In the genomic region with DNA sequence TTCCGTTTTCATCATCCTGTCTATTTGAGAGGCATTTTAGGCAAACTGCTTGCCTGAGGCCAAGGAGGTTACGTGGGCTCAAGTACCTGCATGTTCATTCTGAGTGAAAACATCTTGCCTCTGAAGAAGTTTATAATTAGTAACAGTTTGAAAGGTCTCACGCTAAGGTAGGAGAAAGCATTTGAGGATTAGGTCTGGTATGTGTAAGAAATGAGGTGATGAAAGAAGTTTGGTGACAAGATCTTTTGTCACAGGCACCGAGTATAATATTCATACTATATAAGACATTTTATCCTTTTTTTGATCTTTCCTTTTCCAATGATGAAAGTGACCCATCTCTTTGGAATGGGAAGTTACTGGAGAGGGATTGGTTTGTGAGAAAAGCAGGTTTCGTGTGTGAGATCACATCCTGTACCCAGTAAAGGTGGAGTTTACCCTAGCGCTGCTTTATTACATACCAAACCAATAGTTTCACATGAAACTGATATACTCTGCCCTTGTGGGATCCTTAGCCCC, we compare ENCODE assay signal across 1 cellular context.
TF ChIP-seq lines count a peak whose summit lies in the region.

No MANE protein-coding gene starts in this region.

TF ChIP-seq in SK-N-SH treated with all-trans-retinoic acid at 6 μM for 48 hours, 23 proteins besides CTCF, POLR2A, EP300 and RAD21:
- TF ChIP-seq, protein P1, sequence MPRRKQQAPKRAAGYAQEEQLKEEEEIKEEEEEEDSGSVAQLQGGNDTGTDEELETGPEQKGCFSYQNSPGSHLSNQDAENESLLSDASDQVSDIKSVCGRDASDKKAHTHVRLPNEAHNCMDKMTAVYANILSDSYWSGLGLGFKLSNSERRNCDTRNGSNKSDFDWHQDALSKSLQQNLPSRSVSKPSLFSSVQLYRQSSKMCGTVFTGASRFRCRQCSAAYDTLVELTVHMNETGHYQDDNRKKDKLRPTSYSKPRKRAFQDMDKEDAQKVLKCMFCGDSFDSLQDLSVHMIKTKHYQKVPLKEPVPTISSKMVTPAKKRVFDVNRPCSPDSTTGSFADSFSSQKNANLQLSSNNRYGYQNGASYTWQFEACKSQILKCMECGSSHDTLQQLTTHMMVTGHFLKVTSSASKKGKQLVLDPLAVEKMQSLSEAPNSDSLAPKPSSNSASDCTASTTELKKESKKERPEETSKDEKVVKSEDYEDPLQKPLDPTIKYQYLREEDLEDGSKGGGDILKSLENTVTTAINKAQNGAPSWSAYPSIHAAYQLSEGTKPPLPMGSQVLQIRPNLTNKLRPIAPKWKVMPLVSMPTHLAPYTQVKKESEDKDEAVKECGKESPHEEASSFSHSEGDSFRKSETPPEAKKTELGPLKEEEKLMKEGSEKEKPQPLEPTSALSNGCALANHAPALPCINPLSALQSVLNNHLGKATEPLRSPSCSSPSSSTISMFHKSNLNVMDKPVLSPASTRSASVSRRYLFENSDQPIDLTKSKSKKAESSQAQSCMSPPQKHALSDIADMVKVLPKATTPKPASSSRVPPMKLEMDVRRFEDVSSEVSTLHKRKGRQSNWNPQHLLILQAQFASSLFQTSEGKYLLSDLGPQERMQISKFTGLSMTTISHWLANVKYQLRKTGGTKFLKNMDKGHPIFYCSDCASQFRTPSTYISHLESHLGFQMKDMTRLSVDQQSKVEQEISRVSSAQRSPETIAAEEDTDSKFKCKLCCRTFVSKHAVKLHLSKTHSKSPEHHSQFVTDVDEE (CRISPR knock-in tag; IDR thresholded peaks at IDR 0.05) = no peak
- no peak for TF ChIP-seq ZNF565 (CRISPR knock-in tag; conservative IDR thresholded peaks at IDR 0.05; ENCODE audit: low read depth)
- no peak for TF ChIP-seq ZNF8 (CRISPR knock-in tag; IDR thresholded peaks at IDR 0.05)
- TF ChIP-seq ZFP3 (CRISPR knock-in tag; IDR thresholded peaks at IDR 0.05) = no peak
- TF ChIP-seq, protein P2, sequence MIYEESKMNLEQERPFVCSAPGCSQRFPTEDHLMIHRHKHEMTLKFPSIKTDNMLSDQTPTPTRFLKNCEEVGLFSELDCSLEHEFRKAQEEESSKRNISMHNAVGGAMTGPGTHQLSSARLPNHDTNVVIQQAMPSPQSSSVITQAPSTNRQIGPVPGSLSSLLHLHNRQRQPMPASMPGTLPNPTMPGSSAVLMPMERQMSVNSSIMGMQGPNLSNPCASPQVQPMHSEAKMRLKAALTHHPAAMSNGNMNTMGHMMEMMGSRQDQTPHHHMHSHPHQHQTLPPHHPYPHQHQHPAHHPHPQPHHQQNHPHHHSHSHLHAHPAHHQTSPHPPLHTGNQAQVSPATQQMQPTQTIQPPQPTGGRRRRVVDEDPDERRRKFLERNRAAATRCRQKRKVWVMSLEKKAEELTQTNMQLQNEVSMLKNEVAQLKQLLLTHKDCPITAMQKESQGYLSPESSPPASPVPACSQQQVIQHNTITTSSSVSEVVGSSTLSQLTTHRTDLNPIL (CRISPR knock-in tag; IDR thresholded peaks at IDR 0.05; ENCODE audit: low read depth) = no peak
- TF ChIP-seq BACH2 (CRISPR knock-in tag; IDR thresholded peaks at IDR 0.05; ENCODE audit: borderline replicate concordance) = no peak
- TF ChIP-seq, protein P3, sequence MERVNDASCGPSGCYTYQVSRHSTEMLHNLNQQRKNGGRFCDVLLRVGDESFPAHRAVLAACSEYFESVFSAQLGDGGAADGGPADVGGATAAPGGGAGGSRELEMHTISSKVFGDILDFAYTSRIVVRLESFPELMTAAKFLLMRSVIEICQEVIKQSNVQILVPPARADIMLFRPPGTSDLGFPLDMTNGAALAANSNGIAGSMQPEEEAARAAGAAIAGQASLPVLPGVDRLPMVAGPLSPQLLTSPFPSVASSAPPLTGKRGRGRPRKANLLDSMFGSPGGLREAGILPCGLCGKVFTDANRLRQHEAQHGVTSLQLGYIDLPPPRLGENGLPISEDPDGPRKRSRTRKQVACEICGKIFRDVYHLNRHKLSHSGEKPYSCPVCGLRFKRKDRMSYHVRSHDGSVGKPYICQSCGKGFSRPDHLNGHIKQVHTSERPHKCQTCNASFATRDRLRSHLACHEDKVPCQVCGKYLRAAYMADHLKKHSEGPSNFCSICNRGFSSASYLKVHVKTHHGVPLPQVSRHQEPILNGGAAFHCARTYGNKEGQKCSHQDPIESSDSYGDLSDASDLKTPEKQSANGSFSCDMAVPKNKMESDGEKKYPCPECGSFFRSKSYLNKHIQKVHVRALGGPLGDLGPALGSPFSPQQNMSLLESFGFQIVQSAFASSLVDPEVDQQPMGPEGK (CRISPR knock-in tag; IDR thresholded peaks at IDR 0.05; ENCODE audit: borderline replicate concordance) = no peak
